ENCODE assay signal across 12 cellular contexts in the genomic region with DNA sequence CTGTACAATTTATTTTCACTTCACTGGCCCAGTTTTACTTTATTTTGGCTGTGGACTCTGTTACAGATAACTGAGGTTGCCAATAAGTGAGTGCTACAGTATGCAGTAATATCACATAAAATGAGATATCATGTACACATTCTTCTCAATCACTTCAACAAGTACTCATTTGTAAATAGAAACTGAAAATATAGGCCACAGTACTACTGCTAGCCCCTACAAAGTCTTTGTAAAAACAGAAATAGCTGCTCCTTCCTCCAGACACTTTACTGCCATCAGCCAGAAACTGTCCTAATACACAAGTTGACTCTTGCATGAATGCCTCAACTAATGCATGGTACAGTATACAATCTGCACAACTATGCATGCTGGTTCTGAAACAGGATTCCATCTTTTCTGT. TPM values are rescaled to one million over a fixed set of nuclear protein-coding genes. Genes with fewer than 3 reads are reported as not detected.
DNase-seq lines count a peak whose midpoint lies in the region; ATAC-seq and TF ChIP-seq lines count a peak whose summit lies in the region.
"Had no signal": no experiment of that assay in that cellular context is flagged by ENCODE, and none has a peak within 500 bp of the region (broad histone marks: within the 10 kb centered on the region; RNA-seq: fewer than 3 reads in every experiment).

No MANE protein-coding gene starts in this region.

- TF ChIP-seq CTCF in foreskin keratinocyte (conservative IDR thresholded peaks at IDR 0.05): no peak

- peak; percentile 67 for ATAC-seq in GM18498 (IDR thresholded peaks at IDR 0.05; ENCODE audit: unreplicated experiment)
- peak; percentile 52 for ATAC-seq in GM19452 (IDR thresholded peaks at IDR 0.05; ENCODE audit: unreplicated experiment)
- ATAC-seq in HG02885 (IDR thresholded peaks at IDR 0.05; ENCODE audit: poor library complexity, unreplicated experiment): peak; percentile 64
- no peak for ATAC-seq in foreskin keratinocyte
- no peak for ATAC-seq in HG02840 (IDR thresholded peaks at IDR 0.05; ENCODE audit: low FRiP score, unreplicated experiment)

- H3K27me3 ChIP-seq in foreskin keratinocyte: no peaks in the 10 kb centered on the region
- H3K27me3 ChIP-seq: MG63 had no signal

- no peak overlapping the region for H3K27ac ChIP-seq in foreskin keratinocyte

- DNase-seq in NCI-H2171 treated with DMSO at 0.1 percent for 48 hours (lab: John Stamatoyannopoulos, UW) (peak; percentile 56), foreskin keratinocyte (no peak), iPS-NIHi7 (ENCODE audit: extremely low spot score) (no peak), AG20443 (ENCODE audit: low spot score) (no peak)
- DNase-seq: activated T-cell treated with anti-CD3 and anti-CD28 coated beads, Interleukin-2, amount 50 U/mL, for 48 hours; GDM1; MG63; NCI-H446 had no signal

- no peaks in the 10 kb centered on the region for H3K4me1 ChIP-seq in foreskin keratinocyte

RNA-seq across cellular contexts. Expression of gene DTNBP1, which starts 9.2 kb away (rescaled TPM):
- total RNA-seq in foreskin keratinocyte: 10.2 and 12.1 TPM in 2 replicates
- polyA plus RNA-seq in foreskin keratinocyte: 15.6 and 16.5 TPM in 2 replicates

Comparison
In these comparisons a context has a peak if more than half of its experiments do, and no peak if none do; other contexts are left out.
1. ATAC-seq: peak in GM18498 (single experiment), GM19452 (single experiment) and HG02885 (single experiment); none in foreskin keratinocyte (single experiment) and HG02840 (single experiment).